8 cellular contexts compared by ENCODE assay signal in the genomic region with DNA sequence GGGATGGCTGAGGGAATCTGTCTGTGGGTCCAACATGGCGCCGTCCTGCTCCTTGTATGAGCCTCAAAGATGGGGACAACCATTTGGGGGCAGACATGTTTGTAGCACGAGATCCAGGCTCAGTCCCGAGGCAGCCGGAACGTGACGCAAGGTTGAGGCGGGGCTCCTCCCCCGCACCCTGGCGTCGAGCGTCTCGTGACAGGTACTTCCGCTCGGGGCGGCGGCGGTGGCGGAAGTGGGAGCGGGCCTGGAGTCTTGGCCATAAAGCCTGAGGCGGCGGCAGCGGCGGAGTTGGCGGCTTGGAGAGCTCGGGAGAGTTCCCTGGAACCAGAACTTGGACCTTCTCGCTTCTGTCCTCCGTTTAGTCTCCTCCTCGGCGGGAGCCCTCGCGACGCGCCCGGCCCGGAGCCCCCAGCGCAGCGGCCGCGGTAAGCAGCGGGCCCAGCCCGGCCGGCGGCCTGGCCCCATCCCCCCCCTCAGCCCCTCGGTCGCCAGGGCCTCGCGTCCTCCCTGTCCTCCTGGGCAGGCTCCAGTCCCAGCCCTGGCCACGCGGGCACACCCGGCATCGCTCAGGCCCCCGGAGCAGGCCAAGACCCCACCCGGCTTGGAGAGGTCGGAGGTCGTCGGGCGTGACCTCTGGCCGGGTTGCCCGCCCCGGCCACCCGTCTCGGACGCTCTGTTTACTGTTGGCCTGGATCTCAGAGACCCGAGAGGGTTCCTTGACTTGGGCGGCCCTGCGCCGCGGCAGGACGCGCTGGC. TPM values are rescaled to one million over a fixed set of nuclear protein-coding genes. Genes with fewer than 3 reads are reported as not detected.
DNase-seq lines count a peak whose midpoint lies in the region; ATAC-seq, FAIRE-seq and TF ChIP-seq lines count a peak whose summit lies in the region.

RAB7A (plus strand) TSS at position 252 of the 759 bp plus-strand sequence. CDS start 69,185 bp downstream, outside the sequence.

- WGBS in body of pancreas, 2 donors: 0% methylated on average over 10 to 70 of the region's 71 CpGs
- 0 to 1% methylated on average over 71 of the region's 71 CpGs for WGBS in sigmoid colon, 2 donors

- TF ChIP-seq CTCF in 22Rv1 (IDR thresholded peaks at IDR 0.05) (no peak), body of pancreas (IDR thresholded peaks at IDR 0.05) (peak in 1 of 7 experiments; percentile 24), sigmoid colon (IDR thresholded peaks at IDR 0.05) (no peak)

- DNase-seq in NCI-H2107 treated with DMSO at 0.1 percent for 48 hours (lab: John Stamatoyannopoulos, UW; ENCODE audit: unreplicated experiment): peak; percentile 94
- peak; percentile 98 to 99 (median 98) for DNase-seq in body of pancreas
- DNase-seq in iPS DF 19.7 (ENCODE audit: low read depth, low spot score): peak; percentile 93
- DNase-seq in sigmoid colon: peak; percentile 99

- intact Hi-C loops in body of pancreas (cut with DNase I): no loop called here
- intact Hi-C loops in sigmoid colon (cut with DNase I): loop anchor here (1.0 to 5.0 kb wide), 6 partner anchors 27 to 153 kb away; partner anchors contain the start of genes ACAD9 and RPN1

- TF ChIP-seq POLR2A in body of pancreas (IDR thresholded peaks at IDR 0.05): peak; percentile 90 to 95 (median 92)
- TF ChIP-seq POLR2A in sigmoid colon (IDR thresholded peaks at IDR 0.05): peak; percentile 87 to 95

- peaks cover 39% of the 10 kb centered on the region for H3K4me1 ChIP-seq in body of pancreas
- H3K4me1 ChIP-seq in sigmoid colon: peaks cover 0 to 43% (median 38%) of the 10 kb centered on the region in 4 donors

- TF ChIP-seq EP300 in sigmoid colon (IDR thresholded peaks at IDR 0.05): peak; percentile 43 to 99 (median 81)

- no peaks in the 10 kb centered on the region for H3K9me3 ChIP-seq in body of pancreas
- H3K9me3 ChIP-seq in sigmoid colon: no peaks in the 10 kb centered on the region

- no peaks in the 10 kb centered on the region for H3K27me3 ChIP-seq in body of pancreas
- H3K27me3 ChIP-seq in sigmoid colon: no peaks in the 10 kb centered on the region

- H3K4me3 ChIP-seq in body of pancreas (peak within 1 kb of the TSS; percentile 95 to 98), sigmoid colon (peak within 1 kb of the TSS; percentile 80 to 99 (median 94))

- peak; percentile 88 for FAIRE-seq in TTC549 (lab: Jason Lieb, UNC)

- ATAC-seq in GM18520 (IDR thresholded peaks at IDR 0.05; ENCODE audit: unreplicated experiment): peak; percentile 91
- peak; percentile 85 for ATAC-seq in HG03064 (IDR thresholded peaks at IDR 0.05; ENCODE audit: low read depth, unreplicated experiment)
- peak; percentile 99 for ATAC-seq in body of pancreas

- H3K36me3 ChIP-seq in body of pancreas (replicated peaks in 1 of 2; ENCODE audit: insufficient read depth in 1 of 2, low read depth in 2 of 2) (no peaks in the 10 kb centered on the region), sigmoid colon (no peaks in the 10 kb centered on the region)

- H3K27ac ChIP-seq in 22Rv1 (peak within 1 kb of the TSS; percentile 82), body of pancreas (peak within 1 kb of the TSS; percentile 91 to 95 (median 91)), sigmoid colon (peak within 1 kb of the TSS; percentile 93 to 99 (median 98))

RNA-seq across cellular contexts. Expression of gene RAB7A, which starts in this region (rescaled TPM):
- 10 to 100 TPM; 45.7 to 64.9 TPM for total RNA-seq in body of pancreas
- total RNA-seq in sigmoid colon: 10 to 100 TPM; 73.6 to 100.0 (median 86.8) TPM
- 100 to 1,000 TPM; 159 to 275 (median 172) TPM for polyA plus RNA-seq in sigmoid colon

Comparison
In these comparisons a context has a peak if more than half of its experiments do, and no peak if none do; other contexts are left out.
1. Peak in every context shown above with its lines: DNase-seq, ATAC-seq, H3K4me3 ChIP-seq and H3K27ac ChIP-seq.